In the genomic region with DNA sequence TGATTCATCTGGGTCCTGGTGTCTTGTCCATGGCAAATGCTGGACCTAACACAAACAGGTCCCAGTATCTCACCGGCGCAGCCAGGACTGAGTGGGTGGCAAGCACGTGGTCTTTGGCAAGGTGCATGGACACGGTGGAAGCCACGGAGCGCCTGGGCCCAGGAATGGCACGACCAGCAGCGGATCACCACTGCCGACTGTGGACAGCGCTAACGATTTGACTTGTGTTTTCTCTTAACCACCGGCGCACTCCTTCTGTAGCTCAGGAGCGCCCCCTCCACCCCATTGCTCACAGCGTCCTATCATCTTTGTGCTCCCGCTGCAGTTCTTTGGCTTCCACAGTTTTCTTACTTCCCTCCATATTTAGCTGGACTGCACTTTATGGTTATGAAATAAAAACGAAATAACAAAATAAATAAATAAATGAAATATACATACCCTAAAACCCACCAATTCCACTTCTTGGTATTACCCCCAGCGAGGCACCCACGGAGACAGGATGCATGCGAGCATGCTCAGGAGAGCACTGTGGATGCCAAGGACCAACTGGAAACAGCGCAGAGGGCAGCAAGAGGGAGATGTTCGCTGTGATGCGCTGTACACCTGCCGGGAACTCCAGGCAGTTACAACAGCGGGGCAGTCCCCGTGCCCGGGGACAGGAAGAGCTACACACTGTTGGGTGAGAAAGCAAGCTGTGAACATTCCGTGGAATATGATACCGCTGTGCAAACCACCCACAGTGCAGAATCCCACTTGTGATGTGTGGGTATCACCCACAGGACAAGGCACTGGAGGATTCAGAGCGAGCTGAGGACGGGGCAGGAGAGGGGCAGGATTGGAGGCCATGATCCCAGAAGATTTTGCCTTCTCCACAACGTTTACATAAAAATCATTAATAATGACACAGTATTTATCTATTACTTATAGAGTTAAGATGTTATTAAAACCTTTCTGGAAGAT, we compare ENCODE assay signal across 15 cellular contexts. TPM values are rescaled to one million over a fixed set of nuclear protein-coding genes. Genes with fewer than 3 reads are reported as not detected.
A peak's percentile ranks its signal among the peaks of the same experiment; 100 is the strongest.
DNase-seq lines count a peak whose midpoint lies in the region; ATAC-seq, FAIRE-seq and TF ChIP-seq lines count a peak whose summit lies in the region.
"Had no signal": no experiment of that assay in that cellular context is flagged by ENCODE, and none has a peak within 500 bp of the region (broad histone marks: within the 10 kb centered on the region; RNA-seq: fewer than 3 reads in every experiment).

No MANE protein-coding gene starts in this region.

- WGBS in heart left ventricle, 4 donors = 46 to 54% (median 50%) methylated on average over 32 of the region's 32 CpGs
- 49 to 68% methylated on average over 32 of the region's 32 CpGs for WGBS in sigmoid colon, 2 donors

- no peaks in the 10 kb centered on the region for H3K9me3 Mint-ChIP-seq in natural killer cell treated with Interleukin-12 subunit alpha and Interleukin-12 subunit beta and Interleukin-15 and Interleukin-18, amount 100 ng/mL, for 72 hours
- H3K9me3 Mint-ChIP-seq in natural killer cell = no peaks in the 10 kb centered on the region
- H3K9me3 Mint-ChIP-seq in activated T-helper 2 cell treated with anti-CD3 and anti-CD28 coated beads, Interferon-gamma antibody, Interleukin-2, Interleukin-4, amounts not matched to agents 10 μg/mL and 5 μg/mL and 100 μg/mL, durations not matched to agents 14 hours and 24 hours and 36 hours = no peaks in the 10 kb centered on the region
- H3K9me3 Mint-ChIP-seq: activated T-cell treated with anti-CD3 and anti-CD28 coated beads, Interleukin-2, amount 50 U/mL, for 24 hours; T-helper 1 cell treated with Interleukin-12 subunit alpha and Interleukin-12 subunit beta and Interleukin-4 antibody, amounts not matched to agents 30 μg/mL and 1 μg/mL, for 36 hours had no signal

- no peaks in the 10 kb centered on the region for H3K36me3 ChIP-seq in heart left ventricle
- no peaks in the 10 kb centered on the region for H3K36me3 ChIP-seq in sigmoid colon
- H3K36me3 ChIP-seq: BE2C had no signal

- H3K9me3 ChIP-seq in heart left ventricle (no peaks in the 10 kb centered on the region), sigmoid colon (no peaks in the 10 kb centered on the region)
- H3K9me3 ChIP-seq: BE2C, psoas muscle had no signal

- intact Hi-C loops in natural killer cell (cut with micrococcal nuclease) = no loop called here
- intact Hi-C loops in heart left ventricle (cut with DNase I) = no loop called here
- intact Hi-C loops in sigmoid colon (cut with DNase I) = no loop called here
- intact Hi-C loops in activated T-helper 2 cell treated with anti-CD3 and anti-CD28 coated beads, Interferon-gamma antibody, Interleukin-2, Interleukin-4, amounts not matched to agents 10 μg/mL and 5 μg/mL and 100 μg/mL, durations not matched to agents 14 hours and 24 hours and 36 hours (cut with micrococcal nuclease) = no loop called here

- H3K27ac Mint-ChIP-seq in natural killer cell treated with Interleukin-12 subunit alpha and Interleukin-12 subunit beta and Interleukin-15 and Interleukin-18, amount 100 ng/mL, for 72 hours = no peak overlapping the region
- no peak overlapping the region for H3K27ac Mint-ChIP-seq in natural killer cell
- H3K27ac Mint-ChIP-seq in activated T-helper 2 cell treated with anti-CD3 and anti-CD28 coated beads, Interferon-gamma antibody, Interleukin-2, Interleukin-4, amounts not matched to agents 10 μg/mL and 5 μg/mL and 100 μg/mL, durations not matched to agents 14 hours and 24 hours and 36 hours = no peak overlapping the region
- H3K27ac Mint-ChIP-seq: activated T-cell treated with anti-CD3 and anti-CD28 coated beads, Interleukin-2, amount 50 U/mL, for 24 hours; T-helper 1 cell treated with Interleukin-12 subunit alpha and Interleukin-12 subunit beta and Interleukin-4 antibody, amounts not matched to agents 30 μg/mL and 1 μg/mL, for 36 hours had no signal

- no peak for TF ChIP-seq EP300 in sigmoid colon (IDR thresholded peaks at IDR 0.05)

- peak; percentile 79 for FAIRE-seq in urothelium cell line (lab: Jason Lieb, UNC)
- FAIRE-seq: GM18507 had no signal

- no peaks in the 10 kb centered on the region for H3K36me3 Mint-ChIP-seq in natural killer cell treated with Interleukin-12 subunit alpha and Interleukin-12 subunit beta and Interleukin-15 and Interleukin-18, amount 100 ng/mL, for 72 hours
- H3K36me3 Mint-ChIP-seq in natural killer cell = no peaks in the 10 kb centered on the region
- H3K36me3 Mint-ChIP-seq in activated T-helper 2 cell treated with anti-CD3 and anti-CD28 coated beads, Interferon-gamma antibody, Interleukin-2, Interleukin-4, amounts not matched to agents 10 μg/mL and 5 μg/mL and 100 μg/mL, durations not matched to agents 14 hours and 24 hours and 36 hours (ENCODE audit: low read depth) = no peaks in the 10 kb centered on the region

- no peak for TF ChIP-seq CTCF in natural killer cell (IDR thresholded peaks at IDR 0.05)
- TF ChIP-seq CTCF in heart left ventricle (IDR thresholded peaks at IDR 0.05) = peak in 8 of 12 donors; percentile 10 to 37 (median 24)
- no peak for TF ChIP-seq CTCF in sigmoid colon (IDR thresholded peaks at IDR 0.05)

- H3K27ac ChIP-seq in heart left ventricle (no peak overlapping the region), sigmoid colon (no peak overlapping the region)
- H3K27ac ChIP-seq: dorsolateral prefrontal cortex, psoas muscle had no signal

- H3K4me1 ChIP-seq in heart left ventricle (no peaks in the 10 kb centered on the region), sigmoid colon (no peaks in the 10 kb centered on the region)
- H3K4me1 ChIP-seq: BE2C, psoas muscle had no signal

- H3K27me3 ChIP-seq in heart left ventricle (peaks cover 0 to 28% (median 8%) of the 10 kb centered on the region in 9 donors), sigmoid colon (peaks cover 0 to 32% (median 0%) of the 10 kb centered on the region in 3 donors)
- H3K27me3 ChIP-seq: BE2C had no signal

- H3K4me3 ChIP-seq in heart left ventricle (no peak overlapping the region), sigmoid colon (no peak overlapping the region)
- H3K4me3 ChIP-seq: dorsolateral prefrontal cortex, psoas muscle had no signal

- TF ChIP-seq POLR2A in heart left ventricle (IDR thresholded peaks at IDR 0.05) = no peak
- TF ChIP-seq POLR2A in sigmoid colon (IDR thresholded peaks at IDR 0.05) = no peak

- ATAC-seq in natural killer cell treated with Interleukin-12 subunit alpha and Interleukin-12 subunit beta and Interleukin-15 and Interleukin-18, amount 100 ng/mL, for 72 hours = no peak
- ATAC-seq in natural killer cell = no peak
- ATAC-seq in SK-N-SH treated with all-trans-retinoic acid at 6 μM for 48 hours = peak; percentile 92
- ATAC-seq in heart left ventricle = peak in 3 of 4 donors; percentile 34 to 53 (median 50)
- ATAC-seq: psoas muscle had no signal

- peak; percentile 28 for DNase-seq in natural killer cell treated with Interleukin-12 subunit alpha and Interleukin-12 subunit beta and Interleukin-15 and Interleukin-18, amount 100 ng/mL, for 72 hours (ENCODE audit: low spot score)
- DNase-seq in natural killer cell (no peak), heart left ventricle (no peak), urothelium cell line (ENCODE audit: low spot score) (no peak), sigmoid colon (no peak), kidney tubule cell (ENCODE audit: low spot score) (no peak)
- DNase-seq in activated T-helper 2 cell treated with anti-CD3 and anti-CD28 coated beads, Interferon-gamma antibody, Interleukin-2, Interleukin-4, amounts not matched to agents 10 μg/mL and 5 μg/mL and 100 μg/mL, durations not matched to agents 14 hours and 24 hours and 36 hours (ENCODE audit: low spot score) = no peak
- DNase-seq: activated T-cell treated with anti-CD3 and anti-CD28 coated beads, Interleukin-2, amount 50 U/mL, for 24 hours; BE2C; dorsolateral prefrontal cortex; NCI-H2171 had no signal

- H3K27me3 Mint-ChIP-seq in natural killer cell treated with Interleukin-12 subunit alpha and Interleukin-12 subunit beta and Interleukin-15 and Interleukin-18, amount 100 ng/mL, for 72 hours = peaks cover 24 to 33% of the 10 kb centered on the region in 2 donors
- peaks cover 24 to 32% of the 10 kb centered on the region in 2 donors for H3K27me3 Mint-ChIP-seq in natural killer cell (ENCODE audit: low read depth in 2 of 2)
- peaks cover 48% of the 10 kb centered on the region for H3K27me3 Mint-ChIP-seq in activated T-helper 2 cell treated with anti-CD3 and anti-CD28 coated beads, Interferon-gamma antibody, Interleukin-2, Interleukin-4, amounts not matched to agents 10 μg/mL and 5 μg/mL and 100 μg/mL, durations not matched to agents 14 hours and 24 hours and 36 hours (ENCODE audit: low read depth)

- H3K4me1 Mint-ChIP-seq in natural killer cell treated with Interleukin-12 subunit alpha and Interleukin-12 subunit beta and Interleukin-15 and Interleukin-18, amount 100 ng/mL, for 72 hours (ENCODE audit: low read depth in 2 of 2) = no peaks in the 10 kb centered on the region
- no peaks in the 10 kb centered on the region for H3K4me1 Mint-ChIP-seq in natural killer cell
- H3K4me1 Mint-ChIP-seq in activated T-helper 2 cell treated with anti-CD3 and anti-CD28 coated beads, Interferon-gamma antibody, Interleukin-2, Interleukin-4, amounts not matched to agents 10 μg/mL and 5 μg/mL and 100 μg/mL, durations not matched to agents 14 hours and 24 hours and 36 hours (ENCODE audit: low read depth) = no peaks in the 10 kb centered on the region

- H3K4me3 Mint-ChIP-seq in natural killer cell treated with Interleukin-12 subunit alpha and Interleukin-12 subunit beta and Interleukin-15 and Interleukin-18, amount 100 ng/mL, for 72 hours = no peak overlapping the region
- no peak overlapping the region for H3K4me3 Mint-ChIP-seq in natural killer cell
- no peak overlapping the region for H3K4me3 Mint-ChIP-seq in activated T-helper 2 cell treated with anti-CD3 and anti-CD28 coated beads, Interferon-gamma antibody, Interleukin-2, Interleukin-4, amounts not matched to agents 10 μg/mL and 5 μg/mL and 100 μg/mL, durations not matched to agents 14 hours and 24 hours and 36 hours (ENCODE audit: low read depth)
- H3K4me3 Mint-ChIP-seq: activated T-cell treated with anti-CD3 and anti-CD28 coated beads, Interleukin-2, amount 50 U/mL, for 24 hours; T-helper 1 cell treated with Interleukin-12 subunit alpha and Interleukin-12 subunit beta and Interleukin-4 antibody, amounts not matched to agents 30 μg/mL and 1 μg/mL, for 36 hours had no signal

TF ChIP-seq in SK-N-SH treated with all-trans-retinoic acid at 6 μM for 48 hours, 23 proteins besides CTCF, POLR2A, EP300 and RAD21 (continues in another document):
- TF ChIP-seq ESRRG (CRISPR knock-in tag; IDR thresholded peaks at IDR 0.05) = no peak

RNA-seq across cellular contexts. Expression of a gene that starts 7.0 kb away (rescaled TPM):
- total RNA-seq in natural killer cell treated with Interleukin-12 subunit alpha and Interleukin-12 subunit beta and Interleukin-15 and Interleukin-18, amount 100 ng/mL, for 72 hours = not detected
- not detected for total RNA-seq in natural killer cell
- total RNA-seq in heart left ventricle = 10 to 100 TPM in 1 of 9 donors, 1 to 10 TPM in 3, under 1 TPM in 2, not detected in 3; 0.35 to 17.1 (median 2.4) TPM
- 1 to 10 TPM in 1 of 2 donors, under 1 TPM in 1; 0.61 to 1.8 TPM for polyA plus RNA-seq in heart left ventricle
- 10 to 100 TPM in 1 of 4 donors, not detected in 3; 17.8 TPM for total RNA-seq in sigmoid colon
- 1 to 10 TPM in 1 of 3 donors, not detected in 2; 4.2 TPM for polyA plus RNA-seq in sigmoid colon
- total RNA-seq in activated T-helper 2 cell treated with anti-CD3 and anti-CD28 coated beads, Interferon-gamma antibody, Interleukin-2, Interleukin-4, amounts not matched to agents 10 μg/mL and 5 μg/mL and 100 μg/mL, durations not matched to agents 14 hours and 24 hours and 36 hours = not detected in 2 replicates

Comparison
In these comparisons a context has a peak if more than half of its experiments do, and no peak if none do; other contexts are left out.
1. ATAC-seq: peak in SK-N-SH treated with all-trans-retinoic acid at 6 μM for 48 hours (single experiment) and heart left ventricle (3 of 4); none in natural killer cell treated with Interleukin-12 subunit alpha and Interleukin-12 subunit beta and Interleukin-15 and Interleukin-18, amount 100 ng/mL, for 72 hours (0 of 2) and natural killer cell (0 of 3).
2. CTCF ChIP-seq: peak in heart left ventricle (8 of 12); none in natural killer cell (single experiment) and sigmoid colon (0 of 4).